17 cellular contexts compared by ENCODE assay signal in genomic region chr12:13161172-13161571, GRCh38. TPM values are rescaled to one million over a fixed set of nuclear protein-coding genes. Genes with fewer than 3 reads are reported as not detected.
A peak's percentile ranks its signal among the peaks of the same experiment; 100 is the strongest.
DNase-seq lines count a peak whose midpoint lies in the region; ATAC-seq and TF ChIP-seq lines count a peak whose summit lies in the region.
"Had no signal": no experiment of that assay in that cellular context is flagged by ENCODE, and none has a peak within 500 bp of the region (broad histone marks: within the 10 kb centered on the region; RNA-seq: fewer than 3 reads in every experiment).

No MANE protein-coding gene starts in this region.

- no peaks in the 10 kb centered on the region for H3K79me2 ChIP-seq in Loucy (ENCODE audit: insufficient read depth, low read length)
- H3K79me2 ChIP-seq in parathyroid adenoma, result no peaks in the 10 kb centered on the region

- peak overlapping the region; percentile 21; the same call in 1 of the 2 replicates for H2AFZ ChIP-seq in Loucy (ENCODE audit: low read length)
- no peak overlapping the region for H2AFZ ChIP-seq in parathyroid adenoma

- H3K4me1 ChIP-seq in Loucy (ENCODE audit: insufficient read depth, low read length, poor library complexity, severe bottlenecking) (peaks cover 45% of the 10 kb centered on the region), parathyroid adenoma (peaks cover 7% of the 10 kb centered on the region)

- H3K4me3 ChIP-seq in Loucy (ENCODE audit: low read length, poor library complexity, severe bottlenecking) (no peak overlapping the region), cardiac fibroblast (replicated peaks in 1 of 2; ENCODE audit: low read depth in 2 of 2, low read length in 2 of 2) (no peak overlapping the region), parathyroid adenoma (ENCODE audit: low read depth, low read length) (no peak overlapping the region)
- H3K4me3 ChIP-seq: coronary artery, lower lobe of right lung, stomach had no signal

- DNase-seq in ELR (ENCODE audit: low read depth) (peak; percentile 39), cardiac fibroblast (ENCODE audit: low read depth in 2 of 2) (no peak), NCI-H69 (lab: John Stamatoyannopoulos, UW) (no peak), NCI-H510A treated with DMSO at 0.1 percent for 48 hours (lab: John Stamatoyannopoulos, UW) (no peak), left colon (no peak)
- DNase-seq: activated gamma-delta T cell, head of caudate nucleus, lower lobe of right lung, NCI-H146, NCI-H774, stomach, T-cell had no signal

- H3K36me3 ChIP-seq in Loucy (ENCODE audit: insufficient read depth, low read length) (no peaks in the 10 kb centered on the region), parathyroid adenoma (ENCODE audit: control insufficient read depth, insufficient read depth, low read length) (no peaks in the 10 kb centered on the region)
- H3K36me3 ChIP-seq: lower lobe of right lung, stomach had no signal

- intact Hi-C loops in left colon (cut with DNase I, micrococcal nuclease), result no loop called here

- TF ChIP-seq CTCF in Loucy (conservative IDR thresholded peaks at IDR 0.05; ENCODE audit: low read length) (peak; percentile 64), cardiac fibroblast (IDR thresholded peaks at IDR 0.05; ENCODE audit: low read depth, low read length) (peak; percentile 25), parathyroid adenoma (IDR thresholded peaks at IDR 0.05) (peak; percentile 9)

- no peaks in the 10 kb centered on the region for H4K20me1 ChIP-seq in Loucy (ENCODE audit: insufficient read depth, low read length, poor library complexity, severe bottlenecking)

- H3K9ac ChIP-seq in Loucy (ENCODE audit: low read depth, low read length, poor library complexity, severe bottlenecking) (no peak overlapping the region), parathyroid adenoma (no peak overlapping the region)

- no peaks in the 10 kb centered on the region for H3K9me2 ChIP-seq in Loucy (replicated peaks; ENCODE audit: low read depth, low read length)

- ATAC-seq in GM21526 (IDR thresholded peaks at IDR 0.05; ENCODE audit: low FRiP score, unreplicated experiment), result no peak
- no peak for ATAC-seq in left colon
- ATAC-seq: lower lobe of right lung, T-cell had no signal

- H3K27me3 ChIP-seq in Loucy (ENCODE audit: insufficient read depth, low read length, poor library complexity, severe bottlenecking) (no peaks in the 10 kb centered on the region), parathyroid adenoma (ENCODE audit: control insufficient read depth, insufficient read depth, low read length) (no peaks in the 10 kb centered on the region)
- H3K27me3 ChIP-seq: stomach had no signal

- H3F3A ChIP-seq in Loucy (ENCODE audit: low read depth), result peaks cover 17% of the 10 kb centered on the region

- H3K4me2 ChIP-seq in Loucy (ENCODE audit: low read depth, low read length, poor library complexity, severe bottlenecking) (no peak overlapping the region), parathyroid adenoma (ENCODE audit: low read length) (no peak overlapping the region)

- H3K9me3 ChIP-seq in Loucy (ENCODE audit: insufficient read depth, low read depth, low read length), result no peaks in the 10 kb centered on the region
- H3K9me3 ChIP-seq in parathyroid adenoma (ENCODE audit: control insufficient read depth, low read length), result no peaks in the 10 kb centered on the region
- H3K9me3 ChIP-seq: lower lobe of right lung, stomach had no signal

- no peak overlapping the region for H3K27ac ChIP-seq in parathyroid adenoma
- H3K27ac ChIP-seq: coronary artery, lower lobe of right lung, stomach had no signal

RNA-seq across cellular contexts. Expression of gene EMP1, which starts 35.4 kb away (rescaled TPM):
- total RNA-seq in left colon, result 1,000 to 10,000 TPM in 1 of 2 donors, 100 to 1,000 TPM in 1; 459 to 1,135 TPM

RNA-seq across cellular contexts. Expression of gene GSG1, which starts 57.7 kb away (rescaled TPM):
- not detected for total RNA-seq in left colon
- total RNA-seq: lower lobe of right lung, posterior vena cava, stomach, T-cell had no signal

Comparison
In these comparisons a context has a peak if more than half of its experiments do, and no peak if none do; other contexts are left out.
1. CTCF ChIP-seq: peak in every context shown above with its lines; median percentile 64 in Loucy; 25 in cardiac fibroblast; 9 in parathyroid adenoma.